Comparison of ENCODE assay signal across 17 cellular contexts in the genomic region with DNA sequence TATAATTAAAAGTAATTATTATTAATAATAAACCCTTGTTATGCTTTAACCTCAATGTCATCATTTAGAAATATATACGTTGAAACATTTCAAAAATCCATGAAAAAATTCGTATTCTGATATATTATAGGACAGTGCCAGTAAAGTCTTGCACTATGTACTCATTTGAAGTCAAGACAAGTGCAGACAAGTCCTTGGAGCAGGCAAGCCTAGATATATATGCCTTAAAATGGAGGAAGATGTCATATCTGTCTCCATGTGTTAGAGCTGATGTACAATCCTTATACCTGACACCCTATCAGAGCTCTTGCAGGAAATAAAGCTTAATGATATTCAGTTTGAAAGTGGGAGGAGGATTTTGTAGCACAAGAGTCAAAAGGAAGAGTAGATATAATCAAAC.
DNase-seq lines count a peak whose midpoint lies in the region; ATAC-seq and TF ChIP-seq lines count a peak whose summit lies in the region.
"Had no signal": no experiment of that assay in that cellular context is flagged by ENCODE, and none has a peak within 500 bp of the region (broad histone marks: within the 10 kb centered on the region; RNA-seq: fewer than 3 reads in every experiment).

No MANE protein-coding gene starts in this region.

- H3K9me3 Mint-ChIP-seq in Caco-2 (ENCODE audit: unreplicated experiment) (peaks cover 10% of the 10 kb centered on the region), endodermal cell (peaks cover 16% of the 10 kb centered on the region), endothelial cell (ENCODE audit: unreplicated experiment) (peaks cover 6% of the 10 kb centered on the region)
- peaks cover 6% of the 10 kb centered on the region for H3K9me3 Mint-ChIP-seq in activated naive CD8-positive, alpha-beta T cell treated with anti-CD3 and anti-CD28 coated beads for 36 hours

- POLR2A ChIA-PET in Caco-2 (lab: Charles Lee) (no interaction called here), RWPE1 (lab: Yijun Ruan, JAX; ENCODE audit: low non-redundant PET) (no interaction called here)

- H3K36me3 ChIP-seq in Caco-2 (ENCODE audit: control insufficient read depth, insufficient read depth, low read length) (no peaks in the 10 kb centered on the region; the same call in 1 of the 2 replicates), endodermal cell (ENCODE audit: control insufficient read depth, insufficient read depth, low read length) (no peaks in the 10 kb centered on the region)
- H3K36me3 ChIP-seq: BLaER1 treated with 17β-estradiol and CSF1 and Interleukin-3, amounts not matched to agents 10 nM and 100 nM had no signal

- ATAC-seq in foreskin keratinocyte (peak; percentile 80), GM19351 (IDR thresholded peaks at IDR 0.05; ENCODE audit: unreplicated experiment) (no peak)
- ATAC-seq: CD8-positive, alpha-beta T cell had no signal

- H3K4me3 ChIP-seq in Caco-2 (ENCODE audit: low read depth, low read length) = no peak overlapping the region
- H3K4me3 ChIP-seq in endodermal cell (ENCODE audit: low read length) = peak overlapping the region; percentile 32
- H3K4me3 ChIP-seq: BLaER1 treated with 17β-estradiol and CSF1 and Interleukin-3, amounts not matched to agents 10 nM and 100 nM had no signal

- TF ChIP-seq CTCF in Caco-2 (IDR thresholded peaks at IDR 0.05; ENCODE audit: insufficient read depth in 1 of 2, low read depth in 1 of 2, low read length in 1 of 2, severe bottlenecking in 1 of 2, unreplicated experiment in 1 of 2) (no peak), RWPE1 (conservative IDR thresholded peaks at IDR 0.05; ENCODE audit: low read depth) (no peak), endodermal cell (conservative IDR thresholded peaks at IDR 0.05) (no peak), foreskin keratinocyte (conservative IDR thresholded peaks at IDR 0.05) (no peak), GM10266 (IDR thresholded peaks at IDR 0.05; ENCODE audit: control insufficient read depth, insufficient read depth, low read depth, missing control alignments) (no peak), endothelial cell (IDR thresholded peaks at IDR 0.05; ENCODE audit: unreplicated experiment) (no peak)

- H3K9me3 ChIP-seq in Caco-2 = peaks cover 43% of the 10 kb centered on the region
- peaks cover 40% of the 10 kb centered on the region for H3K9me3 ChIP-seq in endodermal cell (ENCODE audit: control insufficient read depth, low read length)
- H3K9me3 ChIP-seq: BLaER1 treated with 17β-estradiol and CSF1 and Interleukin-3, amounts not matched to agents 10 nM and 100 nM had no signal

- H3K4me1 ChIP-seq in Caco-2 (peaks cover 19% of the 10 kb centered on the region), endodermal cell (ENCODE audit: control insufficient read depth, insufficient read depth, low read length) (no peaks in the 10 kb centered on the region), foreskin keratinocyte (peaks cover 13% of the 10 kb centered on the region)
- H3K4me1 ChIP-seq: BLaER1 treated with 17β-estradiol and CSF1 and Interleukin-3, amounts not matched to agents 10 nM and 100 nM had no signal

- H3K27me3 ChIP-seq in Caco-2 (replicated peaks; ENCODE audit: control insufficient read depth, insufficient read depth, low read length) (no peaks in the 10 kb centered on the region), endodermal cell (ENCODE audit: control insufficient read depth, insufficient read depth, low read length, poor library complexity, severe bottlenecking) (no peaks in the 10 kb centered on the region), foreskin keratinocyte (no peaks in the 10 kb centered on the region)
- H3K27me3 ChIP-seq: BLaER1 treated with 17β-estradiol and CSF1 and Interleukin-3, amounts not matched to agents 10 nM and 100 nM had no signal

- H3K36me3 Mint-ChIP-seq in Caco-2 (ENCODE audit: insufficient read depth, unreplicated experiment) = peaks cover 12% of the 10 kb centered on the region
- H3K36me3 Mint-ChIP-seq in endodermal cell (ENCODE audit: low read depth) = peaks cover 13% of the 10 kb centered on the region
- no peaks in the 10 kb centered on the region for H3K36me3 Mint-ChIP-seq in endothelial cell (ENCODE audit: low read depth, unreplicated experiment)
- no peaks in the 10 kb centered on the region for H3K36me3 Mint-ChIP-seq in activated naive CD8-positive, alpha-beta T cell treated with anti-CD3 and anti-CD28 coated beads for 36 hours
- H3K36me3 Mint-ChIP-seq: CD8-positive, alpha-beta T cell had no signal

- H3K9ac ChIP-seq in endodermal cell (ENCODE audit: extremely low read depth, low read length, poor library complexity, severe bottlenecking) = no peak overlapping the region
- H3K9ac ChIP-seq: BLaER1 treated with 17β-estradiol and CSF1 and Interleukin-3, amounts not matched to agents 10 nM and 100 nM had no signal

- H3K27ac ChIP-seq in RWPE1 = no peak overlapping the region
- no peak overlapping the region for H3K27ac ChIP-seq in endodermal cell (ENCODE audit: low read depth, low read length)
- H3K27ac ChIP-seq in foreskin keratinocyte = no peak overlapping the region
- H3K27ac ChIP-seq: BLaER1 treated with 17β-estradiol and CSF1 and Interleukin-3, amounts not matched to agents 10 nM and 100 nM had no signal

- H3K27ac Mint-ChIP-seq in Caco-2 (ENCODE audit: unreplicated experiment) = peak overlapping the region; percentile 48
- no peak overlapping the region for H3K27ac Mint-ChIP-seq in endodermal cell
- no peak overlapping the region for H3K27ac Mint-ChIP-seq in endothelial cell (ENCODE audit: unreplicated experiment)
- no peak overlapping the region for H3K27ac Mint-ChIP-seq in activated naive CD8-positive, alpha-beta T cell treated with anti-CD3 and anti-CD28 coated beads for 36 hours
- H3K27ac Mint-ChIP-seq: B cell; CD8-positive, alpha-beta T cell; H9 had no signal

- CTCF ChIA-PET in Caco-2 (lab: Charles Lee) (no interaction called here), RWPE1 (lab: Yijun Ruan, JAX) (no interaction called here)

- intact Hi-C loops in Caco-2 (cut with micrococcal nuclease; ENCODE audit: unreplicated experiment) = no loop called here

- H3K27me3 Mint-ChIP-seq in Caco-2 (ENCODE audit: insufficient read depth, unreplicated experiment) (no peaks in the 10 kb centered on the region), endodermal cell (ENCODE audit: insufficient read depth) (no peaks in the 10 kb centered on the region), endothelial cell (ENCODE audit: unreplicated experiment) (peaks cover 2% of the 10 kb centered on the region)
- no peaks in the 10 kb centered on the region for H3K27me3 Mint-ChIP-seq in activated naive CD8-positive, alpha-beta T cell treated with anti-CD3 and anti-CD28 coated beads for 36 hours
- H3K27me3 Mint-ChIP-seq: B cell had no signal

- BruUV-seq in Caco-2 (replicated peaks; lab: Mats Ljungman, UMichigan) = no TSS peak

- DNase-seq in Caco-2 = no peak
- DNase-seq in RWPE1 (ENCODE audit: low spot score) = peak; percentile 2
- no peak for DNase-seq in endodermal cell
- peak; percentile 44 to 66 for DNase-seq in foreskin keratinocyte
- DNase-seq in GM10266 (ENCODE audit: extremely low spot score) = no peak
- no peak for DNase-seq in endothelial cell (ENCODE audit: low spot score)
- DNase-seq in activated naive CD8-positive, alpha-beta T cell treated with anti-CD3 and anti-CD28 coated beads for 36 hours = no peak
- DNase-seq: 8988T; CD8-positive, alpha-beta T cell; DMS 273 treated with DMSO at 0.1 percent for 48 hours; DMS53; DND-41; EL; H9 had no signal

- H3K4me3 Mint-ChIP-seq in Caco-2 (ENCODE audit: unreplicated experiment) (no peak overlapping the region), endodermal cell (no peak overlapping the region), endothelial cell (ENCODE audit: unreplicated experiment) (no peak overlapping the region)
- no peak overlapping the region for H3K4me3 Mint-ChIP-seq in activated naive CD8-positive, alpha-beta T cell treated with anti-CD3 and anti-CD28 coated beads for 36 hours
- H3K4me3 Mint-ChIP-seq: B cell; CD8-positive, alpha-beta T cell; H9 had no signal

- peaks cover 26% of the 10 kb centered on the region for H3K4me1 Mint-ChIP-seq in Caco-2 (ENCODE audit: low read depth, unreplicated experiment)
- H3K4me1 Mint-ChIP-seq in endodermal cell = peaks cover 4% of the 10 kb centered on the region
- no peaks in the 10 kb centered on the region for H3K4me1 Mint-ChIP-seq in endothelial cell (ENCODE audit: unreplicated experiment)
- H3K4me1 Mint-ChIP-seq in activated naive CD8-positive, alpha-beta T cell treated with anti-CD3 and anti-CD28 coated beads for 36 hours = no peaks in the 10 kb centered on the region
- H3K4me1 Mint-ChIP-seq: B cell, H9 had no signal

- WGBS in endodermal cell (ENCODE audit: insufficient coverage in 1 of 2, insufficient read length in 1 of 2), 2 experiments = 95% methylated on average over 2 of the region's 2 CpGs; no CpG with 5 or more reads in 1 of the 2 experiments

Comparison
In these comparisons a context has a peak if more than half of its experiments do, and no peak if none do; other contexts are left out.
1. DNase-seq: peak in RWPE1 (single experiment) and foreskin keratinocyte (2 of 2); none in Caco-2 (0 of 2), endodermal cell (single experiment), GM10266 (single experiment), endothelial cell (single experiment) and activated naive CD8-positive, alpha-beta T cell treated with anti-CD3 and anti-CD28 coated beads for 36 hours (single experiment).